In genomic region chr2:20011276-20012031, GRCh38 we compare ENCODE assay signal across 1 cellular context.
TF ChIP-seq lines count a peak whose summit lies in the region.

No MANE protein-coding gene starts in this region.

TF ChIP-seq in IMR-90, 13 proteins besides CTCF, POLR2A, EP300 and RAD21:
- TF ChIP-seq RFX5 (IDR thresholded peaks at IDR 0.05; ENCODE audit: low read depth, low read length) = no peak
- TF ChIP-seq, protein P1, sequence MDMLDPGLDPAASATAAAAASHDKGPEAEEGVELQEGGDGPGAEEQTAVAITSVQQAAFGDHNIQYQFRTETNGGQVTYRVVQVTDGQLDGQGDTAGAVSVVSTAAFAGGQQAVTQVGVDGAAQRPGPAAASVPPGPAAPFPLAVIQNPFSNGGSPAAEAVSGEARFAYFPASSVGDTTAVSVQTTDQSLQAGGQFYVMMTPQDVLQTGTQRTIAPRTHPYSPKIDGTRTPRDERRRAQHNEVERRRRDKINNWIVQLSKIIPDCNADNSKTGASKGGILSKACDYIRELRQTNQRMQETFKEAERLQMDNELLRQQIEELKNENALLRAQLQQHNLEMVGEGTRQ (IDR thresholded peaks at IDR 0.05; ENCODE audit: low read depth, low read length) = no peak
